Comparison of ENCODE assay signal across 1 cellular context in genomic region chr1:100037665-100038400, GRCh38.
TF ChIP-seq lines count a peak whose summit lies in the region.

No MANE protein-coding gene starts in this region.

TF ChIP-seq in HepG2, 621 proteins besides CTCF, POLR2A, EP300 and RAD21 (continued from another document and continues in another):
- TF ChIP-seq STAT5B (CRISPR knock-in tag; IDR thresholded peaks at IDR 0.05), result no peak
- peak; percentile 78; the same call in 1 of the 2 replicates for TF ChIP-seq ZNF430 (CRISPR knock-in tag; IDR thresholded peaks at IDR 0.05)
- TF ChIP-seq, protein P1, sequence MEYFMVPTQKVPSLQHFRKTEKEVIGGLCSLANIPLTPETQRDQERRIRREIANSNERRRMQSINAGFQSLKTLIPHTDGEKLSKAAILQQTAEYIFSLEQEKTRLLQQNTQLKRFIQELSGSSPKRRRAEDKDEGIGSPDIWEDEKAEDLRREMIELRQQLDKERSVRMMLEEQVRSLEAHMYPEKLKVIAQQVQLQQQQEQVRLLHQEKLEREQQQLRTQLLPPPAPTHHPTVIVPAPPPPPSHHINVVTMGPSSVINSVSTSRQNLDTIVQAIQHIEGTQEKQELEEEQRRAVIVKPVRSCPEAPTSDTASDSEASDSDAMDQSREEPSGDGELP (IDR thresholded peaks at IDR 0.05; ENCODE audit: borderline replicate concordance, low read depth), result 0 out of 2 replicates have a peak, but pooled peaks have one; percentile 8
- TF ChIP-seq BCL3 (CRISPR knock-in tag; IDR thresholded peaks at IDR 0.05), result 0 out of 2 replicates have a peak, but pooled peaks have one; percentile 36
- no peak for TF ChIP-seq GTF3A (CRISPR knock-in tag; conservative IDR thresholded peaks at IDR 0.05)
- TF ChIP-seq ZNF816 (CRISPR knock-in tag; IDR thresholded peaks at IDR 0.05; ENCODE audit: borderline replicate concordance), result peak; percentile 20; the same call in 1 of the 2 replicates
- peak; percentile 65 for TF ChIP-seq ZHX2 (IDR thresholded peaks at IDR 0.05; ENCODE audit: low read depth)
- 0 out of 2 replicates have a peak, but pooled peaks have one; percentile 19 for TF ChIP-seq ZHX2 (CRISPR knock-in tag; IDR thresholded peaks at IDR 0.05; ENCODE audit: borderline replicate concordance)
- TF ChIP-seq ZNF713 (CRISPR knock-in tag; IDR thresholded peaks at IDR 0.05), result 0 out of 2 replicates have a peak, but pooled peaks have one; percentile 48
- no peak for TF ChIP-seq EZH2 (conservative IDR thresholded peaks at IDR 0.05; ENCODE audit: low read depth, low read length)
- TF ChIP-seq ZBTB8A (CRISPR knock-in tag; IDR thresholded peaks at IDR 0.05; ENCODE audit: borderline replicate concordance, low read depth), result no peak
- peak; percentile 71; the same call in 1 of the 2 replicates for TF ChIP-seq RFXAP (CRISPR knock-in tag; IDR thresholded peaks at IDR 0.05; ENCODE audit: borderline replicate concordance)
- TF ChIP-seq, protein P2, sequence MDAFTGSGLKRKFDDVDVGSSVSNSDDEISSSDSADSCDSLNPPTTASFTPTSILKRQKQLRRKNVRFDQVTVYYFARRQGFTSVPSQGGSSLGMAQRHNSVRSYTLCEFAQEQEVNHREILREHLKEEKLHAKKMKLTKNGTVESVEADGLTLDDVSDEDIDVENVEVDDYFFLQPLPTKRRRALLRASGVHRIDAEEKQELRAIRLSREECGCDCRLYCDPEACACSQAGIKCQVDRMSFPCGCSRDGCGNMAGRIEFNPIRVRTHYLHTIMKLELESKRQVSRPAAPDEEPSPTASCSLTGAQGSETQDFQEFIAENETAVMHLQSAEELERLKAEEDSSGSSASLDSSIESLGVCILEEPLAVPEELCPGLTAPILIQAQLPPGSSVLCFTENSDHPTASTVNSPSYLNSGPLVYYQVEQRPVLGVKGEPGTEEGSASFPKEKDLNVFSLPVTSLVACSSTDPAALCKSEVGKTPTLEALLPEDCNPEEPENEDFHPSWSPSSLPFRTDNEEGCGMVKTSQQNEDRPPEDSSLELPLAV (CRISPR knock-in tag; conservative IDR thresholded peaks at IDR 0.05; ENCODE audit: low read depth), result no peak
- TF ChIP-seq HNRNPK (IDR thresholded peaks at IDR 0.05; ENCODE audit: low read depth, low read length, poor library complexity, severe bottlenecking), result peak; percentile 61
- TF ChIP-seq IKZF4 (CRISPR knock-in tag; IDR thresholded peaks at IDR 0.05; ENCODE audit: borderline replicate concordance, low read depth, not compliant biosample characterization), result no peak
- TF ChIP-seq, protein P3, sequence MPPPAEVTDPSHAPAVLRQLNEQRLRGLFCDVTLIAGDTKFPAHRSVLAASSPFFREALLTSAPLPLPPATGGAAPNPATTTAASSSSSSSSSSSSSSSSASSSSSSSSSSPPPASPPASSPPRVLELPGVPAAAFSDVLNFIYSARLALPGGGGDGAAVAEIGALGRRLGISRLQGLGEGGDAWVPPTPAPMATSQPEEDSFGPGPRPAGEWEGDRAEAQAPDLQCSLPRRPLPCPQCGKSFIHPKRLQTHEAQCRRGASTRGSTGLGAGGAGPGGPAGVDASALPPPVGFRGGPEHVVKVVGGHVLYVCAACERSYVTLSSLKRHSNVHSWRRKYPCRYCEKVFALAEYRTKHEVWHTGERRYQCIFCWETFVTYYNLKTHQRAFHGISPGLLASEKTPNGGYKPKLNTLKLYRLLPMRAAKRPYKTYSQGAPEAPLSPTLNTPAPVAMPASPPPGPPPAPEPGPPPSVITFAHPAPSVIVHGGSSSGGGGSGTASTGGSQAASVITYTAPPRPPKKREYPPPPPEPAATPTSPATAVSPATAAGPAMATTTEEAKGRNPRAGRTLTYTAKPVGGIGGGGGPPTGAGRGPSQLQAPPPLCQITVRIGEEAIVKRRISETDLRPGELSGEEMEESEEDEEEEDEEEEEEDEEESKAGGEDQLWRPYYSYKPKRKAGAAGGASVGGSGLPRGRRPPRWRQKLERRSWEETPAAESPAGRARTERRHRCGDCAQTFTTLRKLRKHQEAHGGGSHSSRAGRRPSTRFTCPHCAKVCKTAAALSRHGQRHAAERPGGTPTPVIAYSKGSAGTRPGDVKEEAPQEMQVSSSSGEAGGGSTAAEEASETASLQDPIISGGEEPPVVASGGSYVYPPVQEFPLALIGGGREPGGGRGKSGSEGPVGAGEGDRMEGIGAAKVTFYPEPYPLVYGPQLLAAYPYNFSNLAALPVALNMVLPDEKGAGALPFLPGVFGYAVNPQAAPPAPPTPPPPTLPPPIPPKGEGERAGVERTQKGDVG (CRISPR knock-in tag; IDR thresholded peaks at IDR 0.05; ENCODE audit: borderline replicate concordance), result no peak
- TF ChIP-seq, protein P4, sequence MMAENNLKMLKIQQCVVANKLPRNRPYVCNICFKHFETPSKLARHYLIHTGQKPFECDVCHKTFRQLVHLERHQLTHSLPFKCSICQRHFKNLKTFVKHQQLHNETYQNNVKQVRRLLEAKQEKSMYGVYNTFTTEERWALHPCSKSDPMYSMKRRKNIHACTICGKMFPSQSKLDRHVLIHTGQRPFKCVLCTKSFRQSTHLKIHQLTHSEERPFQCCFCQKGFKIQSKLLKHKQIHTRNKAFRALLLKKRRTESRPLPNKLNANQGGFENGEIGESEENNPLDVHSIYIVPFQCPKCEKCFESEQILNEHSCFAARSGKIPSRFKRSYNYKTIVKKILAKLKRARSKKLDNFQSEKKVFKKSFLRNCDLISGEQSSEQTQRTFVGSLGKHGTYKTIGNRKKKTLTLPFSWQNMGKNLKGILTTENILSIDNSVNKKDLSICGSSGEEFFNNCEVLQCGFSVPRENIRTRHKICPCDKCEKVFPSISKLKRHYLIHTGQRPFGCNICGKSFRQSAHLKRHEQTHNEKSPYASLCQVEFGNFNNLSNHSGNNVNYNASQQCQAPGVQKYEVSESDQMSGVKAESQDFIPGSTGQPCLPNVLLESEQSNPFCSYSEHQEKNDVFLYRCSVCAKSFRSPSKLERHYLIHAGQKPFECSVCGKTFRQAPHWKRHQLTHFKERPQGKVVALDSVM (CRISPR knock-in tag; IDR thresholded peaks at IDR 0.05), result no peak
- TF ChIP-seq ZNF678 (CRISPR knock-in tag; IDR thresholded peaks at IDR 0.05), result no peak
- TF ChIP-seq ZNF280B (CRISPR knock-in tag; IDR thresholded peaks at IDR 0.05; ENCODE audit: borderline replicate concordance), result peak; percentile 67; the same call in 1 of the 2 replicates
- TF ChIP-seq, protein P5, sequence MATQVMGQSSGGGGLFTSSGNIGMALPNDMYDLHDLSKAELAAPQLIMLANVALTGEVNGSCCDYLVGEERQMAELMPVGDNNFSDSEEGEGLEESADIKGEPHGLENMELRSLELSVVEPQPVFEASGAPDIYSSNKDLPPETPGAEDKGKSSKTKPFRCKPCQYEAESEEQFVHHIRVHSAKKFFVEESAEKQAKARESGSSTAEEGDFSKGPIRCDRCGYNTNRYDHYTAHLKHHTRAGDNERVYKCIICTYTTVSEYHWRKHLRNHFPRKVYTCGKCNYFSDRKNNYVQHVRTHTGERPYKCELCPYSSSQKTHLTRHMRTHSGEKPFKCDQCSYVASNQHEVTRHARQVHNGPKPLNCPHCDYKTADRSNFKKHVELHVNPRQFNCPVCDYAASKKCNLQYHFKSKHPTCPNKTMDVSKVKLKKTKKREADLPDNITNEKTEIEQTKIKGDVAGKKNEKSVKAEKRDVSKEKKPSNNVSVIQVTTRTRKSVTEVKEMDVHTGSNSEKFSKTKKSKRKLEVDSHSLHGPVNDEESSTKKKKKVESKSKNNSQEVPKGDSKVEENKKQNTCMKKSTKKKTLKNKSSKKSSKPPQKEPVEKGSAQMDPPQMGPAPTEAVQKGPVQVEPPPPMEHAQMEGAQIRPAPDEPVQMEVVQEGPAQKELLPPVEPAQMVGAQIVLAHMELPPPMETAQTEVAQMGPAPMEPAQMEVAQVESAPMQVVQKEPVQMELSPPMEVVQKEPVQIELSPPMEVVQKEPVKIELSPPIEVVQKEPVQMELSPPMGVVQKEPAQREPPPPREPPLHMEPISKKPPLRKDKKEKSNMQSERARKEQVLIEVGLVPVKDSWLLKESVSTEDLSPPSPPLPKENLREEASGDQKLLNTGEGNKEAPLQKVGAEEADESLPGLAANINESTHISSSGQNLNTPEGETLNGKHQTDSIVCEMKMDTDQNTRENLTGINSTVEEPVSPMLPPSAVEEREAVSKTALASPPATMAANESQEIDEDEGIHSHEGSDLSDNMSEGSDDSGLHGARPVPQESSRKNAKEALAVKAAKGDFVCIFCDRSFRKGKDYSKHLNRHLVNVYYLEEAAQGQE (IDR thresholded peaks at IDR 0.05; ENCODE audit: borderline replicate concordance in 1 of 2, low read depth in 1 of 2, low read length in 2 of 2), result peak in 1 of 2 experiments; percentile 77; a peak in 1 of 4 replicates
- no peak for TF ChIP-seq ATRX (CRISPR knock-in tag; IDR thresholded peaks at IDR 0.05; ENCODE audit: borderline replicate concordance)
- TF ChIP-seq, protein P6, sequence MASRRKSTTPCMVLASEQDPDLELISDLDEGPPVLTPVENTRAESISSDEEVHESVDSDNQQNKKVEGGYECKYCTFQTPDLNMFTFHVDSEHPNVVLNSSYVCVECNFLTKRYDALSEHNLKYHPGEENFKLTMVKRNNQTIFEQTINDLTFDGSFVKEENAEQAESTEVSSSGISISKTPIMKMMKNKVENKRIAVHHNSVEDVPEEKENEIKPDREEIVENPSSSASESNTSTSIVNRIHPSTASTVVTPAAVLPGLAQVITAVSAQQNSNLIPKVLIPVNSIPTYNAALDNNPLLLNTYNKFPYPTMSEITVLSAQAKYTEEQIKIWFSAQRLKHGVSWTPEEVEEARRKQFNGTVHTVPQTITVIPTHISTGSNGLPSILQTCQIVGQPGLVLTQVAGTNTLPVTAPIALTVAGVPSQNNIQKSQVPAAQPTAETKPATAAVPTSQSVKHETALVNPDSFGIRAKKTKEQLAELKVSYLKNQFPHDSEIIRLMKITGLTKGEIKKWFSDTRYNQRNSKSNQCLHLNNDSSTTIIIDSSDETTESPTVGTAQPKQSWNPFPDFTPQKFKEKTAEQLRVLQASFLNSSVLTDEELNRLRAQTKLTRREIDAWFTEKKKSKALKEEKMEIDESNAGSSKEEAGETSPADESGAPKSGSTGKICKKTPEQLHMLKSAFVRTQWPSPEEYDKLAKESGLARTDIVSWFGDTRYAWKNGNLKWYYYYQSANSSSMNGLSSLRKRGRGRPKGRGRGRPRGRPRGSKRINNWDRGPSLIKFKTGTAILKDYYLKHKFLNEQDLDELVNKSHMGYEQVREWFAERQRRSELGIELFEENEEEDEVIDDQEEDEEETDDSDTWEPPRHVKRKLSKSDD (CRISPR knock-in tag; IDR thresholded peaks at IDR 0.05; ENCODE audit: low read depth), result peak; percentile 68; the same call in 1 of the 2 replicates
- TF ChIP-seq ZSCAN29 (CRISPR knock-in tag; conservative IDR thresholded peaks at IDR 0.05), result no peak
- TF ChIP-seq MBD4 (IDR thresholded peaks at IDR 0.05; ENCODE audit: borderline replicate concordance, low read length), result no peak
- TF ChIP-seq, protein P7, sequence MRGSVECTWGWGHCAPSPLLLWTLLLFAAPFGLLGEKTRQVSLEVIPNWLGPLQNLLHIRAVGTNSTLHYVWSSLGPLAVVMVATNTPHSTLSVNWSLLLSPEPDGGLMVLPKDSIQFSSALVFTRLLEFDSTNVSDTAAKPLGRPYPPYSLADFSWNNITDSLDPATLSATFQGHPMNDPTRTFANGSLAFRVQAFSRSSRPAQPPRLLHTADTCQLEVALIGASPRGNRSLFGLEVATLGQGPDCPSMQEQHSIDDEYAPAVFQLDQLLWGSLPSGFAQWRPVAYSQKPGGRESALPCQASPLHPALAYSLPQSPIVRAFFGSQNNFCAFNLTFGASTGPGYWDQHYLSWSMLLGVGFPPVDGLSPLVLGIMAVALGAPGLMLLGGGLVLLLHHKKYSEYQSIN (CRISPR knock-in tag; IDR thresholded peaks at IDR 0.05; ENCODE audit: borderline replicate concordance), result peak; percentile 49; the same call in 1 of the 2 replicates
